Comparison of ENCODE assay signal across 13 cellular contexts in the genomic region with DNA sequence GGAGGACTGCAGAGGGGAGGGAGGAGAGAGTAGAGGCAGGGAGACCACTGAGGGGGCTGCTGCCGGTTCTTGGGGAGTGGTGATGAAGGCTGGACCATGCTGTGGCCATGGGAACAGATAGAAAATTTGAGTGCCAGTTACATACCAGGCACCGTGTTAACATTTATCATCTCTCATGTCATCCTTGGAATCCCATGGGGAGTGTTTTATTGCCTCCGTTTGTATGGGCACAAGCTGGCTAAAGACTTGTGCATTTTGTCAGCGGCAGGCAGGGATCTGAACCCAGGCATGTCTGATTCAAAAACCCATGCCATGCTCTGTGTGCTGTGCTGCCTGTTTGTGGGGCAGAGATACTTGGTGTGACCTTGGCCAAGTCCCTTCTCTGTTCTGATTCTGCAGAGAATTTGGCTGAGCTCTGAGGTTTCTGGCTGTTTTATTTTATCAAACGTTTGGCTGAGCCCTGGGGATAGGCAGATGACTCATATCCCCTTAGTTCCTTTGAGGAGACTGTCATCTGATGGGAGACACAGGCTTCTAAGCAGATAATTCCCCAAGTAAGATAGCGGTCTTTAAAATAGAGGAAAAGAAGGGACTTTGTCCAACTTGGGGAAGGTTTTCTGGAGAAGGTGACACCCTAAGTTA. TPM values are rescaled to one million over a fixed set of nuclear protein-coding genes. Genes with fewer than 3 reads are reported as not detected.
DNase-seq lines count a peak whose midpoint lies in the region; ATAC-seq and TF ChIP-seq lines count a peak whose summit lies in the region.
"Had no signal": no experiment of that assay in that cellular context is flagged by ENCODE, and none has a peak within 500 bp of the region (broad histone marks: within the 10 kb centered on the region; RNA-seq: fewer than 3 reads in every experiment).

No MANE protein-coding gene starts in this region.

- ATAC-seq in HG03342 (IDR thresholded peaks at IDR 0.05; ENCODE audit: unreplicated experiment) (no peak), HG03521 (IDR thresholded peaks at IDR 0.05; ENCODE audit: unreplicated experiment) (no peak)
- ATAC-seq: natural killer cell treated with Interleukin-12 subunit alpha and Interleukin-12 subunit beta and Interleukin-15 and Interleukin-18, amount 100 ng/mL, for 72 hours had no signal

- H2AFZ ChIP-seq in mammary epithelial cell (ENCODE audit: low read depth, low read length) = no peak overlapping the region

- in situ Hi-C loops in mammary epithelial cell (cut with MboI; ENCODE audit: low sequenced_read_pairs in 2 of 2) = no loop called here

- H3K79me2 ChIP-seq in mammary epithelial cell (ENCODE audit: insufficient read depth, low read length) = no peaks in the 10 kb centered on the region

- no peak overlapping the region for H3K4me2 ChIP-seq in mammary epithelial cell (ENCODE audit: insufficient read depth, low read depth, low read length)

- dilution Hi-C loops in mammary epithelial cell (cut with HindIII; ENCODE audit: low sequenced_read_pairs) = no loop called here

- no peaks in the 10 kb centered on the region for H3K9me3 ChIP-seq in mammary epithelial cell (replicated peaks; ENCODE audit: insufficient read depth, low read length)
- H3K9me3 ChIP-seq in mesodermal cell (ENCODE audit: control insufficient read depth, low read length) = no peaks in the 10 kb centered on the region
- H3K9me3 ChIP-seq: testis had no signal

- WGBS in mammary epithelial cell (ENCODE audit: low coverage, missing lambda C conversion rate) = 73% methylated on average over 6 of the region's 6 CpGs
- WGBS in mesodermal cell (ENCODE audit: insufficient coverage in 2 of 2), 2 experiments = 61 to 74% methylated on average over 4 to 5 of the region's 6 CpGs

- H3K9ac ChIP-seq in mammary epithelial cell (ENCODE audit: insufficient read depth, low read length) = no peak overlapping the region

- no peak for TF ChIP-seq CTCF in mammary epithelial cell (conservative IDR thresholded peaks at IDR 0.05 in 1 of 2, IDR thresholded peaks at IDR 0.05 in 1 of 2; ENCODE audit: extremely low read depth in 1 of 2, insufficient read depth in 1 of 2, low read depth in 1 of 2, low read length in 2 of 2)

- CTCF ChIA-PET in mammary epithelial cell (lab: Charles Lee; ENCODE audit: low non-redundant PET) = no interaction called here

- DNase-seq in AG08395 (ENCODE audit: low spot score) = peak; percentile 83
- DNase-seq in MV-4-11 (lab: John Stamatoyannopoulos, UW) = peak; percentile 32
- peak; percentile 33 for DNase-seq in mammary epithelial cell
- DNase-seq in cortex of kidney (lab: John Stamatoyannopoulos, UW) = no peak
- DNase-seq in activated naive CD4-positive, alpha-beta T cell (lab: John Stamatoyannopoulos, UW) = no peak
- DNase-seq: CD8-positive, alpha-beta memory T cell; NCI-H1694 treated with DMSO at 0.1 percent for 48 hours; stimulated activated CD4-positive, alpha-beta T cell treated with anti-CD3 and anti-CD28 coated beads, Interleukin-2, amount 100 ng/mL, for 48 hours; testis had no signal

- intact Hi-C loops in mammary epithelial cell (cut with micrococcal nuclease) = no loop called here

- no peaks in the 10 kb centered on the region for H3K27me3 ChIP-seq in mammary epithelial cell (ENCODE audit: insufficient read depth, low read length)
- H3K27me3 ChIP-seq: testis had no signal

- H3K4me1 ChIP-seq in mammary epithelial cell (ENCODE audit: insufficient read depth, low read length) = peaks cover 24% of the 10 kb centered on the region
- H3K4me1 ChIP-seq in mesodermal cell (ENCODE audit: control insufficient read depth, insufficient read depth, low read length, poor library complexity, severe bottlenecking) = peaks cover 73% of the 10 kb centered on the region

- no peak overlapping the region for H3K27ac ChIP-seq in mammary epithelial cell (ENCODE audit: insufficient read depth, low read depth, low read length)
- peak overlapping the region; percentile 94 for H3K27ac ChIP-seq in mesodermal cell (ENCODE audit: low read depth, low read length, severe bottlenecking)
- H3K27ac ChIP-seq: testis had no signal

- H4K20me1 ChIP-seq in mammary epithelial cell (ENCODE audit: insufficient read depth, low read length) = no peaks in the 10 kb centered on the region

- no peak overlapping the region for H3K4me3 ChIP-seq in mammary epithelial cell (replicated peaks in 1 of 3; ENCODE audit: insufficient read depth in 1 of 3, low read depth in 2 of 3, low read length in 3 of 3)
- H3K4me3 ChIP-seq in mesodermal cell (ENCODE audit: extremely low read depth, insufficient read depth, low read length, poor library complexity, severe bottlenecking) = no peak overlapping the region
- H3K4me3 ChIP-seq: testis had no signal

- BruUV-seq in mammary epithelial cell (replicated peaks; lab: Mats Ljungman, UMichigan) = no TSS peak

- no peaks in the 10 kb centered on the region for H3K36me3 ChIP-seq in mammary epithelial cell (ENCODE audit: insufficient read depth, low read length)
- peaks cover 39% of the 10 kb centered on the region for H3K36me3 ChIP-seq in mesodermal cell (ENCODE audit: control insufficient read depth, insufficient read depth, low read length)

RNA-seq across cellular contexts. Expression of gene COL27A1, which starts 22.2 kb away (rescaled TPM):
- total RNA-seq in mammary epithelial cell = 10 to 100 TPM in 1 of 2 donors, 1 to 10 TPM in 1; 8.7 to 30.0 TPM
- polyA plus RNA-seq in mammary epithelial cell = 6.1 TPM
- polyA minus RNA-seq in mammary epithelial cell = 7.8 TPM
- 39.0 TPM for polyA plus RNA-seq in mesodermal cell (2013, experiment 1 of 2)
- 31.8 TPM for polyA plus RNA-seq in mesodermal cell (2013, experiment 2 of 2)
- polyA plus RNA-seq: CD8-positive, alpha-beta memory T cell had no signal

Comparison
In these comparisons a context has a peak if more than half of its experiments do, and no peak if none do; other contexts are left out.
1. DNase-seq: peak in AG08395 (single experiment), MV-4-11 (single experiment) and mammary epithelial cell (single experiment); none in cortex of kidney (single experiment) and activated naive CD4-positive, alpha-beta T cell (0 of 4).